Comparison of ENCODE assay signal across 1 cellular context in the genomic region with DNA sequence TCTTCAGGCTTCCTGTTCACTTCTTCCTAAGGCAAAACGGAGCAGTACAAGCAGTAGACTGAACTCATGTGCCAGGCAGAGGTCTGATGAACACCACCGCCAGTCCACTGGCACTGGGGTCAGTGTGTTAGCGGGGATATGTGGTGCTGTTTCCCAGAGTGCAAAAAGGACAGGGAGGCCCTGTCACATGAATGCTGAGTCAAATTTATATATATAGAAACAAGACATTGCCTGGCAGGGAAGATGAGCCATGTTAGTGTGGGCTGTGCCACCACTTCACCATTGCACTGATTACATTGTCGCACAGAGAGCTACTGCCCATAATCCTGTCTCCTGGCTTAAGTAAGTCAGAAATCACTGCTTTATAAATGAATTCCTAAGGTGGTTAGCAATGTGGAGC.
TF ChIP-seq lines count a peak whose summit lies in the region.

No MANE protein-coding gene starts in this region.

TF ChIP-seq in GM23338, 12 proteins besides CTCF, POLR2A, EP300 and RAD21 (continued from another document):
- TF ChIP-seq, protein P1, sequence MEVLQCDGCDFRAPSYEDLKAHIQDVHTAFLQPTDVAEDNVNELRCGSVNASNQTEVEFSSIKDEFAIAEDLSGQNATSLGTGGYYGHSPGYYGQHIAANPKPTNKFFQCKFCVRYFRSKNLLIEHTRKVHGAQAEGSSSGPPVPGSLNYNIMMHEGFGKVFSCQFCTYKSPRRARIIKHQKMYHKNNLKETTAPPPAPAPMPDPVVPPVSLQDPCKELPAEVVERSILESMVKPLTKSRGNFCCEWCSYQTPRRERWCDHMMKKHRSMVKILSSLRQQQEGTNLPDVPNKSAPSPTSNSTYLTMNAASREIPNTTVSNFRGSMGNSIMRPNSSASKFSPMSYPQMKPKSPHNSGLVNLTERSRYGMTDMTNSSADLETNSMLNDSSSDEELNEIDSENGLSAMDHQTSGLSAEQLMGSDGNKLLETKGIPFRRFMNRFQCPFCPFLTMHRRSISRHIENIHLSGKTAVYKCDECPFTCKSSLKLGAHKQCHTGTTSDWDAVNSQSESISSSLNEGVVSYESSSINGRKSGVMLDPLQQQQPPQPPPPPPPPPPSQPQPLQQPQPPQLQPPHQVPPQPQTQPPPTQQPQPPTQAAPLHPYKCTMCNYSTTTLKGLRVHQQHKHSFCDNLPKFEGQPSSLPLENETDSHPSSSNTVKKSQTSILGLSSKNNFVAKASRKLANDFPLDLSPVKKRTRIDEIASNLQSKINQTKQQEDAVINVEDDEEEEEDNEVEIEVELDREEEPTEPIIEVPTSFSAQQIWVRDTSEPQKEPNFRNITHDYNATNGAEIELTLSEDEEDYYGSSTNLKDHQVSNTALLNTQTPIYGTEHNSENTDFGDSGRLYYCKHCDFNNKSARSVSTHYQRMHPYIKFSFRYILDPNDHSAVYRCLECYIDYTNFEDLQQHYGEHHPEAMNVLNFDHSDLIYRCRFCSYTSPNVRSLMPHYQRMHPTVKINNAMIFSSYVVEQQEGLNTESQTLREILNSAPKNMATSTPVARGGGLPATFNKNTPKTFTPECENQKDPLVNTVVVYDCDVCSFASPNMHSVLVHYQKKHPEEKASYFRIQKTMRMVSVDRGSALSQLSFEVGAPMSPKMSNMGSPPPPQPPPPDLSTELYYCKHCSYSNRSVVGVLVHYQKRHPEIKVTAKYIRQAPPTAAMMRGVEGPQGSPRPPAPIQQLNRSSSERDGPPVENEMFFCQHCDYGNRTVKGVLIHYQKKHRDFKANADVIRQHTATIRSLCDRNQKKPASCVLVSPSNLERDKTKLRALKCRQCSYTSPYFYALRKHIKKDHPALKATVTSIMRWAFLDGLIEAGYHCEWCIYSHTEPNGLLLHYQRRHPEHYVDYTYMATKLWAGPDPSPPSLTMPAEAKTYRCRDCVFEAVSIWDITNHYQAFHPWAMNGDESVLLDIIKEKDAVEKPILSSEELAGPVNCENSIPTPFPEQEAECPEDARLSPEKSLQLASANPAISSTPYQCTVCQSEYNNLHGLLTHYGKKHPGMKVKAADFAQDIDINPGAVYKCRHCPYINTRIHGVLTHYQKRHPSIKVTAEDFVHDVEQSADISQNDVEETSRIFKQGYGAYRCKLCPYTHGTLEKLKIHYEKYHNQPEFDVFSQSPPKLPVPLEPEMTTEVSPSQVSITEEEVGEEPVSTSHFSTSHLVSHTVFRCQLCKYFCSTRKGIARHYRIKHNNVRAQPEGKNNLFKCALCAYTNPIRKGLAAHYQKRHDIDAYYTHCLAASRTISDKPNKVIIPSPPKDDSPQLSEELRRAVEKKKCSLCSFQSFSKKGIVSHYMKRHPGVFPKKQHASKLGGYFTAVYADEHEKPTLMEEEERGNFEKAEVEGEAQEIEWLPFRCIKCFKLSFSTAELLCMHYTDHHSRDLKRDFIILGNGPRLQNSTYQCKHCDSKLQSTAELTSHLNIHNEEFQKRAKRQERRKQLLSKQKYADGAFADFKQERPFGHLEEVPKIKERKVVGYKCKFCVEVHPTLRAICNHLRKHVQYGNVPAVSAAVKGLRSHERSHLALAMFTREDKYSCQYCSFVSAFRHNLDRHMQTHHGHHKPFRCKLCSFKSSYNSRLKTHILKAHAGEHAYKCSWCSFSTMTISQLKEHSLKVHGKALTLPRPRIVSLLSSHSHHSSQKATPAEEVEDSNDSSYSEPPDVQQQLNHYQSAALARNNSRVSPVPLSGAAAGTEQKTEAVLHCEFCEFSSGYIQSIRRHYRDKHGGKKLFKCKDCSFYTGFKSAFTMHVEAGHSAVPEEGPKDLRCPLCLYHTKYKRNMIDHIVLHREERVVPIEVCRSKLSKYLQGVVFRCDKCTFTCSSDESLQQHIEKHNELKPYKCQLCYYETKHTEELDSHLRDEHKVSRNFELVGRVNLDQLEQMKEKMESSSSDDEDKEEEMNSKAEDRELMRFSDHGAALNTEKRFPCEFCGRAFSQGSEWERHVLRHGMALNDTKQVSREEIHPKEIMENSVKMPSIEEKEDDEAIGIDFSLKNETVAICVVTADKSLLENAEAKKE (CRISPR knock-in tag; IDR thresholded peaks at IDR 0.05): no peak
- TF ChIP-seq STAT1 (IDR thresholded peaks at IDR 0.05; ENCODE audit: unreplicated experiment) (no peak), EZH2phosphoT487 (IDR thresholded peaks at IDR 0.05; ENCODE audit: unreplicated experiment) (no peak), POLR2AphosphoS5 (IDR thresholded peaks at IDR 0.05; ENCODE audit: low read depth) (no peak), JUNB (IDR thresholded peaks at IDR 0.05; ENCODE audit: unreplicated experiment) (no peak), ZNF114 (CRISPR knock-in tag; IDR thresholded peaks at IDR 0.05) (no peak), CREB1 (CRISPR knock-in tag; IDR thresholded peaks at IDR 0.05; ENCODE audit: low read depth) (no peak), EZH2 (IDR thresholded peaks at IDR 0.05; ENCODE audit: low read depth, unreplicated experiment) (no peak)
- TF ChIP-seq, protein P2, sequence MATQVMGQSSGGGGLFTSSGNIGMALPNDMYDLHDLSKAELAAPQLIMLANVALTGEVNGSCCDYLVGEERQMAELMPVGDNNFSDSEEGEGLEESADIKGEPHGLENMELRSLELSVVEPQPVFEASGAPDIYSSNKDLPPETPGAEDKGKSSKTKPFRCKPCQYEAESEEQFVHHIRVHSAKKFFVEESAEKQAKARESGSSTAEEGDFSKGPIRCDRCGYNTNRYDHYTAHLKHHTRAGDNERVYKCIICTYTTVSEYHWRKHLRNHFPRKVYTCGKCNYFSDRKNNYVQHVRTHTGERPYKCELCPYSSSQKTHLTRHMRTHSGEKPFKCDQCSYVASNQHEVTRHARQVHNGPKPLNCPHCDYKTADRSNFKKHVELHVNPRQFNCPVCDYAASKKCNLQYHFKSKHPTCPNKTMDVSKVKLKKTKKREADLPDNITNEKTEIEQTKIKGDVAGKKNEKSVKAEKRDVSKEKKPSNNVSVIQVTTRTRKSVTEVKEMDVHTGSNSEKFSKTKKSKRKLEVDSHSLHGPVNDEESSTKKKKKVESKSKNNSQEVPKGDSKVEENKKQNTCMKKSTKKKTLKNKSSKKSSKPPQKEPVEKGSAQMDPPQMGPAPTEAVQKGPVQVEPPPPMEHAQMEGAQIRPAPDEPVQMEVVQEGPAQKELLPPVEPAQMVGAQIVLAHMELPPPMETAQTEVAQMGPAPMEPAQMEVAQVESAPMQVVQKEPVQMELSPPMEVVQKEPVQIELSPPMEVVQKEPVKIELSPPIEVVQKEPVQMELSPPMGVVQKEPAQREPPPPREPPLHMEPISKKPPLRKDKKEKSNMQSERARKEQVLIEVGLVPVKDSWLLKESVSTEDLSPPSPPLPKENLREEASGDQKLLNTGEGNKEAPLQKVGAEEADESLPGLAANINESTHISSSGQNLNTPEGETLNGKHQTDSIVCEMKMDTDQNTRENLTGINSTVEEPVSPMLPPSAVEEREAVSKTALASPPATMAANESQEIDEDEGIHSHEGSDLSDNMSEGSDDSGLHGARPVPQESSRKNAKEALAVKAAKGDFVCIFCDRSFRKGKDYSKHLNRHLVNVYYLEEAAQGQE (IDR thresholded peaks at IDR 0.05; ENCODE audit: unreplicated experiment): no peak
